In the genomic region with DNA sequence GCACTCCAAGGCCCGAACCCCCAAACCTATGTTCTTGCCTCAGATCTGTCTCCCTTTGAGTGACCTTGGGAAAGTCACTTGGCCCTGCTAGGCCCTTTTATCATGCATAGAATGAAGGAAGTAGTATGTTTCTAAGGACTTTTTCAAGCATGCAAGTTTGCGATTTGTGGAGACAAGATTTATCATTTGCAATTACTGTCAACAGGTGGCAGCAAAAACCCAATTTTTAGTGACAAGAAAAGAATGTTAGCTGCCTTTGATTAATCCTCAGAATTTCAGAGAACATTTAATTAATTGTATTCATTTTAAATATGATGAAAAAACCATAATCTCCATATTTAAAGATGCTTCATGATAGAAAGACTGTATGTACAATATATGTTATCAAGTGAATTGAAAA, we compare ENCODE assay signal across 8 cellular contexts. TPM values are rescaled to one million over a fixed set of nuclear protein-coding genes. Genes with fewer than 3 reads are reported as not detected.
DNase-seq lines count a peak whose midpoint lies in the region; ATAC-seq, FAIRE-seq and TF ChIP-seq lines count a peak whose summit lies in the region.

No MANE protein-coding gene starts in this region.

- intact Hi-C loops in ascending aorta (cut with DNase I): loop anchor here (2.0 kb wide), 1 partner anchor 1136 kb away; no protein-coding TSS in a partner anchor

- FAIRE-seq in G401.6 (lab: Jason Lieb, UNC): peak; percentile 23

- no peaks in the 10 kb centered on the region for H3K4me1 ChIP-seq in ascending aorta

- TF ChIP-seq CTCF in AG04449 (IDR thresholded peaks at IDR 0.05; ENCODE audit: insufficient read depth, low read length, missing control alignments) (peak; percentile 25), ascending aorta (IDR thresholded peaks at IDR 0.05) (peak in 2 of 3 experiments; percentile 36 to 52)

- no peak for ATAC-seq in GM21515 (IDR thresholded peaks at IDR 0.05; ENCODE audit: unreplicated experiment)
- no peak for ATAC-seq in HG03196 (IDR thresholded peaks at IDR 0.05; ENCODE audit: unreplicated experiment)

- H3K36me3 ChIP-seq in ascending aorta: no peaks in the 10 kb centered on the region

- DNase-seq in AG04449 (ENCODE audit: low read depth, low spot score) (no peak), NCI-H2029 (lab: John Stamatoyannopoulos, UW) (peak; percentile 11), ascending aorta (ENCODE audit: low spot score in 2 of 2) (no peak), kidney glomerular epithelial cell (lab: John Stamatoyannopoulos, UW) (peak; percentile 30)
- no peak for DNase-seq in activated T-cell treated with anti-CD3 and anti-CD28 coated beads, Interleukin-2, amount 50 U/mL, for 48 hours

- CTCF ChIA-PET in AG04449 (lab: Yijun Ruan, JAX): interaction anchor here (0.8 to 4.5 kb wide), 35 partner anchors 8 to 904 kb away, joined by 3 to 46 read pairs (median 6); a partner anchor contains a TSS

- POLR2A ChIA-PET in AG04449 (lab: Yijun Ruan, JAX): interaction anchor here (0.7 kb wide), 1 partner anchor 766 kb away, joined by 4 read pairs; no protein-coding TSS in a partner anchor

- no peaks in the 10 kb centered on the region for H3K9me3 ChIP-seq in ascending aorta

- H3K27me3 ChIP-seq in ascending aorta: no peaks in the 10 kb centered on the region

- H3K27ac ChIP-seq in ascending aorta: no peak overlapping the region

- H3K4me3 ChIP-seq in AG04449 (ENCODE audit: low read depth, low read length) (no peak overlapping the region), ascending aorta (no peak overlapping the region)

RNA-seq across cellular contexts. Expression of a gene that starts 28.3 kb away (rescaled TPM):
- total RNA-seq in ascending aorta: 5.1 TPM

Comparison
In these comparisons a context has a peak if more than half of its experiments do, and no peak if none do; other contexts are left out.
1. DNase-seq: peak in NCI-H2029 (single experiment) and kidney glomerular epithelial cell (single experiment); none in AG04449 (single experiment), ascending aorta (0 of 2) and activated T-cell treated with anti-CD3 and anti-CD28 coated beads, Interleukin-2, amount 50 U/mL, for 48 hours (0 of 2).